In genomic region chr2:124485659-124486058, GRCh38 we compare ENCODE assay signal across 16 cellular contexts.
"Had no signal": no experiment of that assay in that cellular context is flagged by ENCODE, and none has a peak within 500 bp of the region (broad histone marks: within the 10 kb centered on the region; RNA-seq: fewer than 3 reads in every experiment).

No MANE protein-coding gene starts in this region.

- H3K36me3 ChIP-seq: lower lobe of right lung, upper lobe of left lung had no signal

- H3K27me3 ChIP-seq: upper lobe of left lung had no signal

- H3K4me1 Mint-ChIP-seq: activated CD4-positive, alpha-beta memory T cell treated with anti-CD3 and anti-CD28 coated beads, Interleukin-2, amount 10 ng/mL, durations not matched to agents 7 days and 5 days; activated CD4-positive, alpha-beta T cell treated with anti-CD3 and anti-CD28 coated beads, Interleukin-2, amount 10 ng/mL, durations not matched to agents 24 days and 14 days; activated naive CD4-positive, alpha-beta T cell treated with anti-CD3 and anti-CD28 coated beads, Interleukin-2, amount 10 ng/mL, durations not matched to agents 7 days and 5 days; immature natural killer cell had no signal

- H3K27me3 Mint-ChIP-seq: activated CD4-positive, alpha-beta memory T cell treated with anti-CD3 and anti-CD28 coated beads, Interleukin-2, amount 10 ng/mL, durations not matched to agents 7 days and 5 days; activated CD4-positive, alpha-beta T cell treated with anti-CD3 and anti-CD28 coated beads, Interleukin-2, amount 10 ng/mL, durations not matched to agents 24 days and 14 days; activated naive CD4-positive, alpha-beta T cell treated with anti-CD3 and anti-CD28 coated beads, Interleukin-2, amount 10 ng/mL, durations not matched to agents 7 days and 5 days; naive thymus-derived CD4-positive, alpha-beta T cell; progenitor cell of endocrine pancreas had no signal

- H3K36me3 Mint-ChIP-seq: activated naive CD4-positive, alpha-beta T cell treated with anti-CD3 and anti-CD28 coated beads, Interleukin-2, amount 10 ng/mL, durations not matched to agents 7 days and 5 days; immature natural killer cell; naive thymus-derived CD4-positive, alpha-beta T cell had no signal

- H3K4me3 ChIP-seq: lower lobe of right lung, upper lobe of left lung had no signal

- H3K4me3 Mint-ChIP-seq: activated CD4-positive, alpha-beta memory T cell treated with anti-CD3 and anti-CD28 coated beads, Interleukin-2, amount 10 ng/mL, durations not matched to agents 7 days and 5 days; activated CD4-positive, alpha-beta T cell treated with anti-CD3 and anti-CD28 coated beads, Interleukin-2, amount 10 ng/mL, durations not matched to agents 24 days and 14 days; activated naive CD4-positive, alpha-beta T cell treated with anti-CD3 and anti-CD28 coated beads, Interleukin-2, amount 10 ng/mL, durations not matched to agents 7 days and 5 days; immature natural killer cell; naive thymus-derived CD4-positive, alpha-beta T cell; T-helper 1 cell treated with Interleukin-12 subunit alpha and Interleukin-12 subunit beta and Interleukin-4 antibody, amounts not matched to agents 30 μg/mL and 1 μg/mL, for 36 hours had no signal

- DNase-seq: activated CD4-positive, alpha-beta memory T cell treated with anti-CD3 and anti-CD28 coated beads, Interleukin-2, amount 10 ng/mL, durations not matched to agents 7 days and 5 days; activated effector memory CD4-positive, alpha-beta T cell treated with anti-CD3 and anti-CD28 coated beads, Interleukin-2, amount 50 U/mL, for 16 hours; activated naive CD4-positive, alpha-beta T cell treated with anti-CD3 and anti-CD28 coated beads, Interleukin-2, amount 10 ng/mL, durations not matched to agents 7 days and 5 days; amygdala; cortex of kidney; immature natural killer cell; lower lobe of right lung; mesendoderm; naive thymus-derived CD4-positive, alpha-beta T cell; retina; stimulated activated CD4-positive, alpha-beta T cell treated with anti-CD3 and anti-CD28 coated beads, Interleukin-4, amount 100 ng/mL, for 24 hours; stimulated activated naive CD4-positive, alpha-beta T cell treated with Interleukin-2 at 50 U/mL for 16 hours had no signal

- H3K4me1 ChIP-seq: lower lobe of right lung, upper lobe of left lung had no signal

- H3K27ac ChIP-seq: lower lobe of right lung, upper lobe of left lung had no signal

- H3K27ac Mint-ChIP-seq: activated CD4-positive, alpha-beta memory T cell treated with anti-CD3 and anti-CD28 coated beads, Interleukin-2, amount 10 ng/mL, durations not matched to agents 7 days and 5 days; activated CD4-positive, alpha-beta T cell treated with anti-CD3 and anti-CD28 coated beads, Interleukin-2, amount 10 ng/mL, durations not matched to agents 24 days and 14 days; activated naive CD4-positive, alpha-beta T cell treated with anti-CD3 and anti-CD28 coated beads, Interleukin-2, amount 10 ng/mL, durations not matched to agents 7 days and 5 days; immature natural killer cell; naive thymus-derived CD4-positive, alpha-beta T cell; progenitor cell of endocrine pancreas; T-helper 1 cell treated with Interleukin-12 subunit alpha and Interleukin-12 subunit beta and Interleukin-4 antibody, amounts not matched to agents 30 μg/mL and 1 μg/mL, for 36 hours had no signal

- H3K9me3 Mint-ChIP-seq: activated CD4-positive, alpha-beta T cell treated with anti-CD3 and anti-CD28 coated beads, Interleukin-2, amount 10 ng/mL, durations not matched to agents 24 days and 14 days had no signal

- H3K9me3 ChIP-seq: lower lobe of right lung, upper lobe of left lung had no signal
